Comparison of ENCODE assay signal across 8 cellular contexts in the genomic region with DNA sequence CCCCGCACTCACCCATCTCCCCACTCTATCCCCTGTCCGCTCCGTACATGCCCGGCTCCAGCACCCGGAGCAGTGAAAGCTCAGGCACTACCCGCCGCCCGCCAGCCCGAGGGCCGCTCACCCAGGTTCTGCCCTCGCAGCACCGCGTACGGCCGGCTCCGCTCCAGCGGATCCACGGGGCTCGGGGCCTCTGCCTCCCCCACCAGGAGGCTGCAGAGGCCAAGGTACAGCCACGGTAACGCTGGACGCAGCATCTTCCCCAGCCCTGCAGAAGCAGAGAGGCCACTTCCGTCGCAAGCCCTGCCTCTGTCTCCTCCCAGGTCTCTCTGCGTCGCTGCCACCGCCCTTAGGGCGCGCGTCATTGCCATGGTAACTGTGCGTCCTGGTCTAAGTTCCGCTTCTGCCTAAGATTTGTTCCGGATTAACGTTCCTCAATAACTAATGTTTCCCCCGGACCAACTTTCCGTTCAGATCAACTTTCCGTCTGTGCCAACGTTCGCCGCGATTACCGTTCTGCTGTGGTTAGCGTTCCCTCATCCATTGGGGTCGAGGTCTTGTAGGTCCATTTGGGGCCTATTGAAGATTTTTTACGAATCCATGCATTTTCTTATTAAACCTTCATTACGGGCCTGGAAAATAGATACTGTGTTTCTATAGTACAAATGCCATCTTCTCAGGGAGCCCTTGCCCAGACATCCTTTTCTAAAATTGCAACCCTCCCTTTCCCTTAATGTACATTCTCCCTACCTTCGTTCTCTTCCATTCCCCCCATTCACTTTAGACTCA. TPM values are rescaled to one million over a fixed set of nuclear protein-coding genes. Genes with fewer than 3 reads are reported as not detected.
DNase-seq lines count a peak whose midpoint lies in the region; ATAC-seq and TF ChIP-seq lines count a peak whose summit lies in the region.

A gene with protein sequence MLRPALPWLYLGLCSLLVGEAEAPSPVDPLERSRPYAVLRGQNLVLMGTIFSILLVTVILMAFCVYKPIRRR (minus strand): TSS at position 281 of the 786 bp plus-strand sequence. CDS start 27 bp downstream, at position 254.

- H3K9me3 ChIP-seq in right atrium auricular region (no peaks in the 10 kb centered on the region), psoas muscle (no peaks in the 10 kb centered on the region), uterus (no peaks in the 10 kb centered on the region)

- H3K4me3 Mint-ChIP-seq in T-helper 1 cell treated with Interleukin-12 subunit alpha and Interleukin-12 subunit beta and Interleukin-4 antibody, amounts not matched to agents 30 μg/mL and 1 μg/mL, for 36 hours: peak within 1 kb of the TSS; percentile 92

- DNase-seq in GM13977 (ENCODE audit: low spot score) (peak; percentile 92), NCI-H1694 (lab: John Stamatoyannopoulos, UW) (peak; percentile 94), amygdala (lab: John Stamatoyannopoulos, UW) (peak; percentile 45 to 97 (median 90)), right atrium auricular region (ENCODE audit: low spot score) (peak; percentile 94), psoas muscle (peak; percentile 91 to 95), uterus (peak; percentile 91 to 93)

- 3 to 4% (median 3%) methylated on average over 44 to 47 of the region's 47 CpGs for WGBS in psoas muscle, 3 donors

- H3K4me1 Mint-ChIP-seq in T-helper 1 cell treated with Interleukin-12 subunit alpha and Interleukin-12 subunit beta and Interleukin-4 antibody, amounts not matched to agents 30 μg/mL and 1 μg/mL, for 36 hours (ENCODE audit: low read depth): peaks cover 27% of the 10 kb centered on the region

- H3K27ac ChIP-seq in right atrium auricular region (peak within 1 kb of the TSS; percentile 71 to 72), psoas muscle (peak within 1 kb of the TSS; percentile 67), uterus (peak within 1 kb of the TSS; percentile 48 to 78)

- peak within 1 kb of the TSS; percentile 97 for H3K27ac Mint-ChIP-seq in T-helper 1 cell treated with Interleukin-12 subunit alpha and Interleukin-12 subunit beta and Interleukin-4 antibody, amounts not matched to agents 30 μg/mL and 1 μg/mL, for 36 hours

- in situ Hi-C loops in GM13977 (cut with MboI; ENCODE audit: low pct_unique_long_range_greater_than_20kb, low sequenced_read_pairs, unreplicated experiment): no loop called here

- H3K36me3 ChIP-seq in right atrium auricular region: no peaks in the 10 kb centered on the region
- H3K36me3 ChIP-seq in psoas muscle (ENCODE audit: insufficient read depth in 1 of 2, low read depth in 1 of 2): no peaks in the 10 kb centered on the region
- H3K36me3 ChIP-seq in uterus: no peaks in the 10 kb centered on the region

- H3K4me1 ChIP-seq in right atrium auricular region: peaks cover 0 to 21% of the 10 kb centered on the region in 2 donors
- H3K4me1 ChIP-seq in psoas muscle: peaks cover 12% of the 10 kb centered on the region
- H3K4me1 ChIP-seq in uterus: peaks cover 0 to 6% of the 10 kb centered on the region in 2 donors

- H3K9me3 Mint-ChIP-seq in T-helper 1 cell treated with Interleukin-12 subunit alpha and Interleukin-12 subunit beta and Interleukin-4 antibody, amounts not matched to agents 30 μg/mL and 1 μg/mL, for 36 hours: no peaks in the 10 kb centered on the region

- ATAC-seq in HG02884 (IDR thresholded peaks at IDR 0.05; ENCODE audit: unreplicated experiment) (peak; percentile 97), psoas muscle (peak; percentile 95 to 98 (median 97))

- H3K4me3 ChIP-seq in right atrium auricular region (peak within 1 kb of the TSS; percentile 71 to 91), psoas muscle (peak within 1 kb of the TSS; percentile 86), uterus (peak within 1 kb of the TSS; percentile 86 to 92)

- H3K27me3 Mint-ChIP-seq in T-helper 1 cell treated with Interleukin-12 subunit alpha and Interleukin-12 subunit beta and Interleukin-4 antibody, amounts not matched to agents 30 μg/mL and 1 μg/mL, for 36 hours (ENCODE audit: low read depth): no peaks in the 10 kb centered on the region

- intact Hi-C loops in psoas muscle (cut with DNase I) (no loop called here), uterus (cut with DNase I; ENCODE audit: low total_unique reads) (no loop called here)

- H3K27me3 ChIP-seq in right atrium auricular region (no peaks in the 10 kb centered on the region), psoas muscle (ENCODE audit: insufficient read depth in 3 of 3, low read length in 2 of 3) (no peaks in the 10 kb centered on the region), uterus (no peaks in the 10 kb centered on the region)

- peak; percentile 20 for TF ChIP-seq CTCF in GM13977 (IDR thresholded peaks at IDR 0.05; ENCODE audit: extremely low read depth, insufficient read depth, missing control alignments)
- TF ChIP-seq CTCF in right atrium auricular region (IDR thresholded peaks at IDR 0.05): no peak
- no peak for TF ChIP-seq CTCF in psoas muscle (IDR thresholded peaks at IDR 0.05)
- no peak for TF ChIP-seq CTCF in uterus (IDR thresholded peaks at IDR 0.05)

- TF ChIP-seq POLR2A in uterus (IDR thresholded peaks at IDR 0.05): peak in 1 of 2 donors; percentile 53

- H3K36me3 Mint-ChIP-seq in T-helper 1 cell treated with Interleukin-12 subunit alpha and Interleukin-12 subunit beta and Interleukin-4 antibody, amounts not matched to agents 30 μg/mL and 1 μg/mL, for 36 hours (ENCODE audit: low read depth): no peaks in the 10 kb centered on the region

RNA-seq across cellular contexts. Expression of the gene that starts here (rescaled TPM):
- total RNA-seq in right atrium auricular region: 1 to 10 TPM; 8.6 to 9.0 TPM
- 1 to 10 TPM; 3.1 to 9.8 (median 6.1) TPM for total RNA-seq in psoas muscle
- polyA plus RNA-seq in psoas muscle: 10 to 100 TPM in 1 of 3 donors, 1 to 10 TPM in 2; 6.9 to 19.1 (median 7.4) TPM
- 10 to 100 TPM; 18.2 to 35.5 (median 28.4) TPM for total RNA-seq in uterus

Comparison
In these comparisons a context has a peak if more than half of its experiments do, and no peak if none do; other contexts are left out.
1. Peak in every context shown above with its lines: DNase-seq, ATAC-seq, H3K4me3 ChIP-seq and H3K27ac ChIP-seq.